In genomic region chr1:100249537-100250257, GRCh38 we compare ENCODE assay signal across 8 cellular contexts. TPM values are rescaled to one million over a fixed set of nuclear protein-coding genes. Genes with fewer than 3 reads are reported as not detected.
DNase-seq lines count a peak whose midpoint lies in the region; ATAC-seq, FAIRE-seq and TF ChIP-seq lines count a peak whose summit lies in the region.

TSS of gene DBT (minus strand) at chr1:100249834. CDS start at chr1:100249820, 14 bp downstream.

- H2BK15ac ChIP-seq in H1 (ENCODE audit: low read length): peak within 1 kb of the TSS; percentile 48; the same call in 1 of the 2 replicates

- no peak within 1 kb of the TSS for H3K23ac ChIP-seq in H1 (ENCODE audit: insufficient read length)

- no peak for TF ChIP-seq CTCF in H1 (IDR thresholded peaks at IDR 0.05; ENCODE audit: control extremely low read depth in 1 of 3, insufficient read depth in 1 of 3, low read depth in 1 of 3, low read length in 3 of 3)

- peaks cover 0 to 39% of the 10 kb centered on the region in 2 experiments; a peak in 3 of 4 replicates for H3K79me2 ChIP-seq in H1 (ENCODE audit: control insufficient read depth in 1 of 2, insufficient read depth in 2 of 2, low read length in 2 of 2)

- 7% methylated on average over 31 of the region's 31 CpGs; no CpG with 5 or more reads in 1 of the 2 experiments for WGBS in H1 (ENCODE audit: extremely low coverage in 1 of 2, insufficient coverage in 1 of 2, insufficient read length in 1 of 2, insufficient replicate concordance in 2 of 2, low coverage in 1 of 2, low lambda C conversion rate in 2 of 2, missing lambda C conversion rate in 1 of 2), 2 experiments

- peak; percentile 97 for TF ChIP-seq POLR2A in H1 (IDR thresholded peaks at IDR 0.05; ENCODE audit: control extremely low read depth in 1 of 2, low read depth in 2 of 2, low read length in 2 of 2)

- H3K4me1 ChIP-seq in H1 (replicated peaks in 1 of 4; ENCODE audit: control insufficient read depth in 3 of 4, insufficient read depth in 4 of 4, low read length in 3 of 4): peaks cover 0 to 5% (median 0%) of the 10 kb centered on the region in 4 experiments; a peak in 2 of 7 replicates

- peak within 1 kb of the TSS; percentile 83 to 88 for H3K4me2 ChIP-seq in H1 (ENCODE audit: insufficient read depth in 1 of 2, low read depth in 2 of 2, low read length in 2 of 2)

- peaks cover 6% of the 10 kb centered on the region for H3K23me2 ChIP-seq in H1 (ENCODE audit: low read depth, low read length)

- peak within 1 kb of the TSS; percentile 98 for H2BK12ac ChIP-seq in H1 (ENCODE audit: low read depth, low read length)

- H3K4ac ChIP-seq in H1 (replicated peaks; ENCODE audit: insufficient read length, low read depth, low read length): peak within 1 kb of the TSS; percentile 22

- H2AK5ac ChIP-seq in H1 (ENCODE audit: low read depth, low read length): peak within 1 kb of the TSS; percentile 88

- peak within 1 kb of the TSS; percentile 30 for H2BK120ac ChIP-seq in H1 (replicated peaks; ENCODE audit: low read depth, low read length)

- H3K9me3 Mint-ChIP-seq in memory B cell: no peaks in the 10 kb centered on the region

- no peaks in the 10 kb centered on the region for H3K27me3 ChIP-seq in H1 (replicated peaks in 1 of 4; ENCODE audit: control insufficient read depth in 3 of 4, extremely low read depth in 1 of 4, insufficient read depth in 3 of 4, low read length in 3 of 4)

- H3K27ac Mint-ChIP-seq in memory B cell: no peak within 1 kb of the TSS

- 0 out of 4 replicates have a peak, but pooled peaks of 1 of the 2 experiments have one; percentile 7 for TF ChIP-seq RAD21 in H1 (IDR thresholded peaks at IDR 0.05 in 1 of 2, conservative IDR thresholded peaks at IDR 0.05 in 1 of 2; ENCODE audit: low read depth in 2 of 2, low read length in 2 of 2)

- peak within 1 kb of the TSS; percentile 23 for H4K91ac ChIP-seq in H1 (replicated peaks; ENCODE audit: insufficient read length, low read length)

- peak within 1 kb of the TSS; percentile 80 to 96 (median 90) for H3K4me3 ChIP-seq in H1 (ENCODE audit: extremely low read depth in 1 of 4, insufficient read depth in 2 of 4, low read depth in 3 of 4, low read length in 4 of 4)

- POLR2A ChIA-PET in activated CD8-positive, alpha-beta memory T cell treated with anti-CD3 and anti-CD28 coated beads for 36 hours (lab: Charles Lee): interaction anchor here (0.7 to 1.2 kb wide), 5 partner anchors 17 to 280 kb away, joined by 3 to 8 read pairs (median 4); partner anchors contain the start of genes CDC14A, RTCA and SLC35A3
- POLR2A ChIA-PET in H1 (lab: Charles Lee; ENCODE audit: partially characterized antibody): interaction anchor here (0.6 to 3.7 kb wide), 14 partner anchors 9 to 213 kb away, joined by 3 to 30 read pairs (median 3); partner anchors contain the start of genes CDC14A, RTCA, SASS6 and TRMT13

- peak within 1 kb of the TSS; percentile 96 for H3K27ac ChIP-seq in H1 (ENCODE audit: low read depth, low read length)

- H4K5ac ChIP-seq in H1 (ENCODE audit: insufficient read length, low read depth, low read length): peak within 1 kb of the TSS; percentile 70

- H2BK20ac ChIP-seq in H1 (ENCODE audit: low read length): no peak within 1 kb of the TSS

- peak within 1 kb of the TSS; percentile 32 for H3K56ac ChIP-seq in H1 (replicated peaks; ENCODE audit: insufficient read length, low read depth, low read length)

- no peak within 1 kb of the TSS for H3K4me3 Mint-ChIP-seq in memory B cell

- H2AFZ ChIP-seq in H1 (ENCODE audit: low read length): peak within 1 kb of the TSS; percentile 45

- peaks cover 9% of the 10 kb centered on the region for H3K4me1 Mint-ChIP-seq in memory B cell

- ATAC-seq in GM21360 (IDR thresholded peaks at IDR 0.05; ENCODE audit: unreplicated experiment) (peak; percentile 100), memory B cell (ENCODE audit: low read depth) (peak; percentile 99)

- peak in 1 of 2 experiments; percentile 61; a peak in 1 of 3 replicates for TF ChIP-seq EP300 in H1 (IDR thresholded peaks at IDR 0.05; ENCODE audit: borderline replicate concordance in 1 of 2, low read depth in 2 of 2, low read length in 2 of 2)

- no peaks in the 10 kb centered on the region for H3K27me3 Mint-ChIP-seq in memory B cell

- H3K14ac ChIP-seq in H1 (ENCODE audit: insufficient read length): no peak within 1 kb of the TSS

- H3K36me3 Mint-ChIP-seq in memory B cell: peaks cover 3% of the 10 kb centered on the region

- peak within 1 kb of the TSS; percentile 96 for H2BK5ac ChIP-seq in H1 (ENCODE audit: low read depth, low read length)

- H4K20me1 ChIP-seq in H1 (replicated peaks in 1 of 2; ENCODE audit: control insufficient read depth in 1 of 2, insufficient read depth in 2 of 2, low read length in 2 of 2): peaks cover 0 to 1% of the 10 kb centered on the region in 2 experiments

- no peaks in the 10 kb centered on the region; a peak in 1 of 8 replicates for H3K36me3 ChIP-seq in H1 (ENCODE audit: control insufficient read depth in 2 of 4, insufficient read depth in 4 of 4, low read length in 3 of 4)

- FAIRE-seq in H1 (lab: Jason Lieb, UNC): peak; percentile 99

- H3K9ac ChIP-seq in H1 (replicated peaks in 1 of 4; ENCODE audit: extremely low read depth in 1 of 4, low read depth in 3 of 4, low read length in 3 of 4): peak within 1 kb of the TSS; percentile 83 to 95 (median 92)

- DNase-seq in COLO829 (ENCODE audit: low spot score) (peak; percentile 93), HT-29 (ENCODE audit: low spot score) (peak; percentile 93), NOMO-1 (lab: John Stamatoyannopoulos, UW; ENCODE audit: unreplicated experiment in 2 of 2) (peak; percentile 93 to 97), H1 (ENCODE audit: low read depth in 1 of 2, low spot score in 2 of 2) (peak; percentile 88 to 90), memory B cell (ENCODE audit: low spot score in 2 of 2) (peak; percentile 69 to 74)
- peak; percentile 87 for DNase-seq in stimulated activated CD8-positive, alpha-beta memory T cell treated with anti-CD3 and anti-CD28 coated beads, Interleukin-12 subunit alpha, Interleukin-12 subunit beta, amount 100 ng/mL, for 24 hours (ENCODE audit: extremely low read depth)

- peak within 1 kb of the TSS; percentile 99; the same call in 1 of the 2 replicates for H4K8ac ChIP-seq in H1 (ENCODE audit: extremely low read depth, insufficient read depth, low read length)

- H3K9me3 ChIP-seq in H1 (ENCODE audit: insufficient read depth in 2 of 2, low read depth in 1 of 2, low read length in 1 of 2): no peaks in the 10 kb centered on the region

- H3K79me1 ChIP-seq in H1 (ENCODE audit: low read depth, low read length): 0 out of 2 replicates have a peak, but pooled peaks cover 3% of the 10 kb centered on the region

- peak within 1 kb of the TSS; percentile 89 for H3K18ac ChIP-seq in H1 (ENCODE audit: extremely low read depth, low read length)

- CTCF ChIA-PET in activated CD8-positive, alpha-beta memory T cell treated with anti-CD3 and anti-CD28 coated beads for 36 hours (lab: Charles Lee): interaction anchor here (0.7 kb wide), 1 partner anchor 11 kb away, joined by 3 read pairs; no protein-coding TSS in a partner anchor
- CTCF ChIA-PET in H1 (lab: Charles Lee; ENCODE audit: partially characterized antibody): interaction anchor here (0.8 to 0.9 kb wide), 2 partner anchors 15 to 127 kb away, joined by 3 read pairs; no protein-coding TSS in a partner anchor

TF ChIP-seq in H1, 55 proteins besides CTCF, POLR2A, EP300 and RAD21 (continues in another document):
- TF ChIP-seq HDAC2 (IDR thresholded peaks at IDR 0.05; ENCODE audit: borderline replicate concordance in 1 of 2, low read depth in 2 of 2, low read length in 2 of 2): peak in 1 of 2 experiments; percentile 96; a peak in 1 of 4 replicates
- peak; percentile 46 for TF ChIP-seq SAP30 (IDR thresholded peaks at IDR 0.05; ENCODE audit: insufficient read depth, insufficient replicate concordance, low read length)
- TF ChIP-seq TAF7 (optimal IDR thresholded peaks at IDR 0.05; ENCODE audit: borderline replicate concordance, low read depth, low read length): peak; percentile 94
- peak; percentile 71 for TF ChIP-seq CHD2 (IDR thresholded peaks at IDR 0.05; ENCODE audit: low read length)
- TF ChIP-seq SP1 (IDR thresholded peaks at IDR 0.05; ENCODE audit: low read depth, low read length): peak; percentile 48; the same call in 1 of the 2 replicates
- no peak for TF ChIP-seq FOSL1 (IDR thresholded peaks at IDR 0.05; ENCODE audit: insufficient read depth, low read depth, low read length)
- peak; percentile 80; the same call in 1 of the 2 replicates for TF ChIP-seq GTF2F1 (IDR thresholded peaks at IDR 0.05; ENCODE audit: borderline replicate concordance, low read depth, low read length)
- peak; percentile 95 for TF ChIP-seq TBP (IDR thresholded peaks at IDR 0.05; ENCODE audit: low read depth, low read length)
- TF ChIP-seq GABPA (IDR thresholded peaks at IDR 0.05; ENCODE audit: borderline replicate concordance, insufficient read depth, low read length): no peak
- TF ChIP-seq SIN3A (conservative IDR thresholded peaks at IDR 0.05 in 1 of 2, IDR thresholded peaks at IDR 0.05 in 1 of 2; ENCODE audit: low read depth in 1 of 2, low read length in 2 of 2): peak; percentile 66 to 87; a peak in 3 of 4 replicates
- no peak for TF ChIP-seq SP2 (IDR thresholded peaks at IDR 0.05; ENCODE audit: low read length)
- TF ChIP-seq SIX5 (IDR thresholded peaks at IDR 0.05; ENCODE audit: low read depth, low read length): no peak
- TF ChIP-seq NRF1 (IDR thresholded peaks at IDR 0.05; ENCODE audit: low read depth, low read length): no peak
- TF ChIP-seq SRF (IDR thresholded peaks at IDR 0.05; ENCODE audit: low read depth, low read length): no peak
- peak; percentile 18; the same call in 1 of the 2 replicates for TF ChIP-seq BACH1 (IDR thresholded peaks at IDR 0.05; ENCODE audit: low read length)
- peak; percentile 95 for TF ChIP-seq PHF8 (conservative IDR thresholded peaks at IDR 0.05; ENCODE audit: low read depth, low read length)
- no peak for TF ChIP-seq SUZ12 (IDR thresholded peaks at IDR 0.05; ENCODE audit: low read length)
- peak; percentile 90 for TF ChIP-seq TEAD4 (IDR thresholded peaks at IDR 0.05; ENCODE audit: low read depth, low read length)
- TF ChIP-seq KDM4A (IDR thresholded peaks at IDR 0.05; ENCODE audit: low read depth, low read length, severe bottlenecking): peak; percentile 72

RNA-seq across cellular contexts. Expression of gene DBT, which starts in this region (rescaled TPM):
- 2.5 and 3.6 TPM in 2 replicates for total RNA-seq in HT-29 (2014; rRNA removed; shearing (Covaris generic))
- total RNA-seq in activated CD8-positive, alpha-beta memory T cell treated with anti-CD3 and anti-CD28 coated beads for 36 hours: 10 to 100 TPM; 12.1 to 13.4 TPM
- total RNA-seq in H1 (2021; fragmentation: NEBNext Ultra II Directional; extraction: Animal tissue kit (Norgen Biotek cat#: 25700)): 24.6 and 25.4 TPM in 2 replicates
- polyA plus RNA-seq in H1 (2011; rRNA removed): 2.1 and 3.3 TPM in 2 replicates
- 5.3 TPM for polyA plus RNA-seq in H1 (2011; cell fraction: cytosol; rRNA removed)
- polyA plus RNA-seq in H1 (2011; cell fraction: nucleus; rRNA removed): 3.2 TPM
- polyA plus RNA-seq in H1 (2012, experiment 1 of 2): 8.3 to 20.3 TPM (median 10.4 TPM) in 4 replicates
- 0.39 TPM for polyA plus RNA-seq in H1 (2012, experiment 2 of 2)
- polyA plus RNA-seq in H1 (2013, experiment 1 of 2): 9.2 TPM
- 9.4 TPM for polyA plus RNA-seq in H1 (2013, experiment 2 of 2)
- 9.0 and 14.6 TPM in 2 replicates for polyA minus RNA-seq in H1 (2011; rRNA and poly(A)+ RNA removed)
- polyA minus RNA-seq in H1 (2011; cell fraction: cytosol; rRNA and poly(A)+ RNA removed): 4.6 TPM
- polyA minus RNA-seq in H1 (2011; cell fraction: nucleus; rRNA and poly(A)+ RNA removed): 19.8 TPM

Comparison
In these comparisons a context has a peak if more than half of its experiments do, and no peak if none do; other contexts are left out.
1. Peak in every context shown above with its lines: DNase-seq, ATAC-seq, H3K4me3 ChIP-seq and H3K27ac ChIP-seq.